Comparison of ENCODE assay signal across 26 cellular contexts in genomic region chr1:18358600-18358999, GRCh38.
"Had no signal": no experiment of that assay in that cellular context is flagged by ENCODE, and none has a peak within 500 bp of the region (broad histone marks: within the 10 kb centered on the region; RNA-seq: fewer than 3 reads in every experiment).

No MANE protein-coding gene starts in this region.

- H3K27ac ChIP-seq: epithelial cell of prostate, esophagus squamous epithelium, gastrocnemius medialis, heart right ventricle, left lung, lower lobe of right lung had no signal

- H3K4me1 Mint-ChIP-seq: mesothelial cell of epicardium, naive B cell had no signal

- H3K4me3 ChIP-seq: esophagus squamous epithelium, gastrocnemius medialis, heart right ventricle, left lung, lower lobe of right lung, mucosa of descending colon had no signal

- H3K4me3 Mint-ChIP-seq: dendritic cell treated with granulocyte-macrophage colony-stimulating factor and Interleukin-4, amounts not matched to agents 40 ng/mL and 50 ng/mL, for 4 days; effector memory CD8-positive, alpha-beta T cell; endodermal cell; mesothelial cell of epicardium; naive B cell had no signal

- DNase-seq: cortex of kidney; effector CD8-positive, alpha-beta T cell; effector memory CD8-positive, alpha-beta T cell; endodermal cell; erythroblast; esophagus squamous epithelium; foreskin fibroblast; foreskin melanocyte; gastrocnemius medialis; glutamatergic neuron; heart right ventricle; hippocampal formation; left cardiac atrium; left lung; left ventricle myocardium superior; lower lobe of right lung; mesenchymal stem cell; mucosa of descending colon; naive B cell had no signal

- H3K9me3 Mint-ChIP-seq: dendritic cell treated with granulocyte-macrophage colony-stimulating factor and Interleukin-4, amounts not matched to agents 40 ng/mL and 50 ng/mL, for 4 days; endodermal cell; mesothelial cell of epicardium had no signal

- FAIRE-seq: endometrium, islet of Langerhans, keratinocyte had no signal

- H3K27ac Mint-ChIP-seq: dendritic cell treated with granulocyte-macrophage colony-stimulating factor and Interleukin-4, amounts not matched to agents 40 ng/mL and 50 ng/mL, for 4 days; effector memory CD8-positive, alpha-beta T cell; endodermal cell; mesothelial cell of epicardium; naive B cell had no signal

- ATAC-seq: effector memory CD8-positive, alpha-beta T cell; esophagus mucosa; gastrocnemius medialis; heart right ventricle; left cardiac atrium; left lung; left ventricle myocardium superior; lower lobe of right lung; mucosa of descending colon had no signal

- H3K36me3 Mint-ChIP-seq: mesothelial cell of epicardium had no signal

- H3K4me1 ChIP-seq: esophagus squamous epithelium, gastrocnemius medialis, heart right ventricle, left lung, lower lobe of right lung had no signal

- H3K36me3 ChIP-seq: esophagus squamous epithelium, gastrocnemius medialis, heart right ventricle, left lung, lower lobe of right lung had no signal

- H3K9me3 ChIP-seq: esophagus squamous epithelium, gastrocnemius medialis, heart right ventricle, left lung, lower lobe of right lung, mucosa of descending colon had no signal
